ENCODE assay signal across 9 cellular contexts in the genomic region with DNA sequence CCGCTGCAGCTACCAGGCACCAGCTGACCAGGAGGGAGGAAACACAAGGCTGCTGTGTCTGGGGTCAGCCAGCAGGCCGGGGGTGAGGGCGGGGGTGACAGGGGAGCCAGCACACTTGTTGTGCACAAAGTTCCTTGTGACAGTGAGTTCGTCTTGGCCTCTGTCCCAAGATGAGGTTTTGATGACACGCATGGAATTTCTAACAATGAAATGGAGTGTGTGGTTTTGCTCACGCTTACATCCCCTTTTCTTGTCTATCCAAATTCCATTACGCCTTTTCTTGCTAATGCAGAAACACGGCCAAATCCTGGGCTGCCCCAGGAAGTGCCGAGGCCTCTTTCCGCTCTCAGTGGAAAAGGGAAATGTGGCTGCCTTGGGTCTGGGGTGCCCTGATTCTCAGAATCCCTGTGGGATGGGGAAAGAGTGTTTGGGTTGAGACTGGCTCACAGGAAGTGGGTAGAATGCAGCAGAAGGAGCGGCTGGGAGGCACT.
DNase-seq lines count a peak whose midpoint lies in the region; ATAC-seq and TF ChIP-seq lines count a peak whose summit lies in the region.
"Had no signal": no experiment of that assay in that cellular context is flagged by ENCODE, and none has a peak within 500 bp of the region (broad histone marks: within the 10 kb centered on the region; RNA-seq: fewer than 3 reads in every experiment).

No MANE protein-coding gene starts in this region.

- H3K4me3 Mint-ChIP-seq in activated naive CD4-positive, alpha-beta T cell treated with anti-CD3 and anti-CD28 coated beads, Interleukin-2, amount 50 U/mL, for 24 hours = peak overlapping the region; percentile 30
- no peak overlapping the region for H3K4me3 Mint-ChIP-seq in activated naive CD4-positive, alpha-beta T cell treated with anti-CD3 and anti-CD28 coated beads, Interleukin-2, amount 10 ng/mL, durations not matched to agents 7 days and 5 days
- H3K4me3 Mint-ChIP-seq in chondrocyte (ENCODE audit: unreplicated experiment) = no peak overlapping the region

- no peaks in the 10 kb centered on the region for H3K36me3 ChIP-seq in mesenchymal stem cell (ENCODE audit: control insufficient read depth in 1 of 2, insufficient read depth in 2 of 2, low read depth in 1 of 2, low read length in 2 of 2)
- H3K36me3 ChIP-seq in aorta (ENCODE audit: control insufficient read depth in 1 of 2, insufficient read depth in 2 of 2, low read length in 1 of 2) = no peaks in the 10 kb centered on the region

- no peaks in the 10 kb centered on the region for H3K79me1 ChIP-seq in mesenchymal stem cell (replicated peaks; ENCODE audit: low read length, poor library complexity, severe bottlenecking)

- H3K27me3 Mint-ChIP-seq in activated naive CD4-positive, alpha-beta T cell treated with anti-CD3 and anti-CD28 coated beads, Interleukin-2, amount 50 U/mL, for 24 hours = no peaks in the 10 kb centered on the region
- H3K27me3 Mint-ChIP-seq in activated naive CD4-positive, alpha-beta T cell treated with anti-CD3 and anti-CD28 coated beads, Interleukin-2, amount 10 ng/mL, durations not matched to agents 7 days and 5 days = no peaks in the 10 kb centered on the region
- H3K27me3 Mint-ChIP-seq in chondrocyte (ENCODE audit: low read depth) = no peaks in the 10 kb centered on the region

- H2BK120ac ChIP-seq in mesenchymal stem cell (ENCODE audit: low read depth, low read length) = no peak overlapping the region

- 56% methylated on average over 8 of the region's 11 CpGs for WGBS in mesenchymal stem cell
- 91 to 92% methylated on average over 11 of the region's 11 CpGs for WGBS in aorta, 2 donors

- H3K4me3 ChIP-seq in mesenchymal stem cell (ENCODE audit: insufficient read depth in 1 of 2, low read depth in 1 of 2, low read length in 2 of 2) (no peak overlapping the region), aorta (ENCODE audit: low read length in 2 of 2) (no peak overlapping the region)

- no peak overlapping the region for H4K8ac ChIP-seq in mesenchymal stem cell (ENCODE audit: low read length)

- peak overlapping the region; percentile 21 for H2AFZ ChIP-seq in mesenchymal stem cell (ENCODE audit: low read depth, low read length)

- H3K4ac ChIP-seq in mesenchymal stem cell (ENCODE audit: low read depth in 1 of 2, low read length in 2 of 2) = peak overlapping the region in 1 of 2 experiments; percentile 13

- H3K9me3 ChIP-seq in mesenchymal stem cell (ENCODE audit: control insufficient read depth, low read length) = no peaks in the 10 kb centered on the region
- H3K9me3 ChIP-seq in aorta (ENCODE audit: control insufficient read depth, low read length) = no peaks in the 10 kb centered on the region

- CTCF ChIA-PET in activated naive CD4-positive, alpha-beta T cell treated with anti-CD3 and anti-CD28 coated beads, Interleukin-2, amount 10 ng/mL, durations not matched to agents 7 days and 5 days (lab: Charles Lee) = no interaction called here

- intact Hi-C loops in aorta (cut with DNase I) = no loop called here

- no peak overlapping the region for H3K14ac ChIP-seq in mesenchymal stem cell (ENCODE audit: low read length in 2 of 2)

- ATAC-seq in aorta (ENCODE audit: low FRiP score) = peak; percentile 52
- ATAC-seq in GM18519 (IDR thresholded peaks at IDR 0.05; ENCODE audit: low FRiP score, unreplicated experiment) = no peak

- no peak overlapping the region for H3K27ac ChIP-seq in mesenchymal stem cell (ENCODE audit: low read length, poor library complexity, severe bottlenecking)
- H3K27ac ChIP-seq in aorta (ENCODE audit: low read depth in 1 of 2, low read length in 2 of 2) = no peak overlapping the region

- peak overlapping the region in 1 of 2 experiments; percentile 66 for H2BK12ac ChIP-seq in mesenchymal stem cell (ENCODE audit: low read length in 2 of 2)

- H3K27me3 ChIP-seq in mesenchymal stem cell (ENCODE audit: control insufficient read depth in 1 of 2, insufficient read depth in 1 of 2, low read length in 2 of 2) = no peaks in the 10 kb centered on the region
- H3K27me3 ChIP-seq in aorta (ENCODE audit: control insufficient read depth in 1 of 2, insufficient read depth in 2 of 2, low read length in 1 of 2) = no peaks in the 10 kb centered on the region

- no peak for DNase-seq in activated naive CD4-positive, alpha-beta T cell treated with anti-CD3 and anti-CD28 coated beads, Interleukin-2, amount 10 ng/mL, durations not matched to agents 7 days and 5 days
- DNase-seq in chondrocyte (ENCODE audit: low spot score) (peak; percentile 30), mesenchymal stem cell (peak; percentile 90), aorta (peak; percentile 87 to 95)
- no peak for DNase-seq in stimulated activated CD4-positive, alpha-beta T cell treated with anti-CD3 and anti-CD28 coated beads, Interleukin-1b, Interleukin-23, amount 100 ng/mL, for 48 hours
- DNase-seq in stimulated activated CD4-positive, alpha-beta T cell treated with anti-CD3 and anti-CD28 coated beads, Interleukin-4, amount 100 ng/mL, for 24 hours = no peak
- DNase-seq: COR-L47 had no signal

- H3K9ac ChIP-seq in mesenchymal stem cell (ENCODE audit: low read length) = peak overlapping the region; percentile 12

- H3K27ac Mint-ChIP-seq in activated naive CD4-positive, alpha-beta T cell treated with anti-CD3 and anti-CD28 coated beads, Interleukin-2, amount 50 U/mL, for 24 hours = no peak overlapping the region
- no peak overlapping the region for H3K27ac Mint-ChIP-seq in activated naive CD4-positive, alpha-beta T cell treated with anti-CD3 and anti-CD28 coated beads, Interleukin-2, amount 10 ng/mL, durations not matched to agents 7 days and 5 days
- H3K27ac Mint-ChIP-seq in chondrocyte (ENCODE audit: unreplicated experiment) = peak overlapping the region; percentile 95

- peak overlapping the region; percentile 73 for H4K91ac ChIP-seq in mesenchymal stem cell (ENCODE audit: low read length)

- H3K18ac ChIP-seq in mesenchymal stem cell (ENCODE audit: low read depth in 1 of 2, low read length in 2 of 2) = peak overlapping the region; percentile 16 to 71

- no peaks in the 10 kb centered on the region for H3K36me3 Mint-ChIP-seq in activated naive CD4-positive, alpha-beta T cell treated with anti-CD3 and anti-CD28 coated beads, Interleukin-2, amount 50 U/mL, for 24 hours
- H3K36me3 Mint-ChIP-seq in activated naive CD4-positive, alpha-beta T cell treated with anti-CD3 and anti-CD28 coated beads, Interleukin-2, amount 10 ng/mL, durations not matched to agents 7 days and 5 days = no peaks in the 10 kb centered on the region
- no peaks in the 10 kb centered on the region for H3K36me3 Mint-ChIP-seq in chondrocyte (ENCODE audit: low read depth)

- peaks cover 29% of the 10 kb centered on the region for H3K4me1 ChIP-seq in mesenchymal stem cell (ENCODE audit: control insufficient read depth, insufficient read depth, low read depth, low read length)
- H3K4me1 ChIP-seq in aorta (ENCODE audit: control insufficient read depth in 1 of 2, insufficient read depth in 2 of 2, low read length in 2 of 2) = no peaks in the 10 kb centered on the region

- H3K9me3 Mint-ChIP-seq in activated naive CD4-positive, alpha-beta T cell treated with anti-CD3 and anti-CD28 coated beads, Interleukin-2, amount 50 U/mL, for 24 hours = no peaks in the 10 kb centered on the region
- no peaks in the 10 kb centered on the region for H3K9me3 Mint-ChIP-seq in activated naive CD4-positive, alpha-beta T cell treated with anti-CD3 and anti-CD28 coated beads, Interleukin-2, amount 10 ng/mL, durations not matched to agents 7 days and 5 days
- H3K9me3 Mint-ChIP-seq in chondrocyte (ENCODE audit: low read depth) = peaks cover 2% of the 10 kb centered on the region

- H3K23ac ChIP-seq in mesenchymal stem cell (ENCODE audit: low read length in 2 of 2) = no peak overlapping the region

- no peak overlapping the region for H2AK5ac ChIP-seq in mesenchymal stem cell (ENCODE audit: low read length, severe bottlenecking)

- H3K4me1 Mint-ChIP-seq in activated naive CD4-positive, alpha-beta T cell treated with anti-CD3 and anti-CD28 coated beads, Interleukin-2, amount 50 U/mL, for 24 hours = peaks cover 15% of the 10 kb centered on the region
- H3K4me1 Mint-ChIP-seq in activated naive CD4-positive, alpha-beta T cell treated with anti-CD3 and anti-CD28 coated beads, Interleukin-2, amount 10 ng/mL, durations not matched to agents 7 days and 5 days = peaks cover 50% of the 10 kb centered on the region
- H3K4me1 Mint-ChIP-seq in chondrocyte (ENCODE audit: low read depth) = peaks cover 39% of the 10 kb centered on the region

- H2BK15ac ChIP-seq in mesenchymal stem cell (ENCODE audit: low read depth, poor library complexity, severe bottlenecking) = no peak overlapping the region

- H3K4me2 ChIP-seq in mesenchymal stem cell (ENCODE audit: low read length, poor library complexity, severe bottlenecking) = no peak overlapping the region

- no peak for TF ChIP-seq CTCF in chondrocyte (IDR thresholded peaks at IDR 0.05)

- no peak overlapping the region for H2BK5ac ChIP-seq in mesenchymal stem cell (ENCODE audit: low read depth, low read length, poor library complexity, severe bottlenecking)

Comparison
In these comparisons a context has a peak if more than half of its experiments do, and no peak if none do; other contexts are left out.
1. DNase-seq: peak in chondrocyte (single experiment), mesenchymal stem cell (single experiment) and aorta (2 of 2); none in activated naive CD4-positive, alpha-beta T cell treated with anti-CD3 and anti-CD28 coated beads, Interleukin-2, amount 10 ng/mL, durations not matched to agents 7 days and 5 days (single experiment), stimulated activated CD4-positive, alpha-beta T cell treated with anti-CD3 and anti-CD28 coated beads, Interleukin-1b, Interleukin-23, amount 100 ng/mL, for 48 hours (single experiment) and stimulated activated CD4-positive, alpha-beta T cell treated with anti-CD3 and anti-CD28 coated beads, Interleukin-4, amount 100 ng/mL, for 24 hours (single experiment).